ENCODE assay signal across 14 cellular contexts in the genomic region with DNA sequence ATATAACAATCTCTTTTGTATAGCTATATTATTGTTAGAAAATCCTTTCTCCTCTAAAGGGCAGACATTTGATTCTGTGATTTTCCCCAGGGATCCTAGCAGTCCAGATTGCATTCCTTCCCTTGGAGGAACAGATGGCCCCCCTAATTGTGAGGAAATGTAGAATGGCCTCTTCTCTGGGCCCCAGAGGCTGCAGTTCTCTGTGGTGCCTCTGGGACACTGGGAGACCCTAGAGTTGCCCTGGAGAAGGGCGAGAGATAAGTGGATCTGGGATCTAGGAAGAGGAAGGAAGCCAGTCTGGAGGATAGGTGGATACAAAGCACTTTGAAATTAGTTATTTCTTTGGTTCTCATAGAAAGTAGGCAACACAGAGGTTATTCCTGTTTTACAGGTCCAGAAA. TPM values are rescaled to one million over a fixed set of nuclear protein-coding genes. Genes with fewer than 3 reads are reported as not detected.
DNase-seq lines count a peak whose midpoint lies in the region; ATAC-seq and TF ChIP-seq lines count a peak whose summit lies in the region.
"Had no signal": no experiment of that assay in that cellular context is flagged by ENCODE, and none has a peak within 500 bp of the region (broad histone marks: within the 10 kb centered on the region; RNA-seq: fewer than 3 reads in every experiment).

No MANE protein-coding gene starts in this region.

- no peaks in the 10 kb centered on the region for H3K9me3 Mint-ChIP-seq in activated CD8-positive, alpha-beta T cell treated with anti-CD3 and anti-CD28 coated beads, Interleukin-2, amount 10 ng/mL, durations not matched to agents 7 days and 5 days (ENCODE audit: insufficient read depth)
- no peaks in the 10 kb centered on the region for H3K9me3 Mint-ChIP-seq in Calu3 (ENCODE audit: low read depth, unreplicated experiment)

- no TSS peak for BruUV-seq in Calu3 (replicated peaks; lab: Mats Ljungman, UMichigan)

- POLR2A ChIA-PET in activated CD8-positive, alpha-beta T cell treated with anti-CD3 and anti-CD28 coated beads, Interleukin-2, amount 10 ng/mL, durations not matched to agents 7 days and 5 days (lab: Charles Lee), result no interaction called here

- H3K9me3 ChIP-seq in MM.1S (replicated peaks; ENCODE audit: insufficient read depth, low read length) (no peaks in the 10 kb centered on the region), osteoblast (ENCODE audit: low read depth, low read length) (no peaks in the 10 kb centered on the region)
- H3K9me3 ChIP-seq: stomach had no signal

- H3F3A ChIP-seq in MM.1S (ENCODE audit: insufficient read depth, low read length), result peaks cover 21% of the 10 kb centered on the region; the same call in 1 of the 2 replicates

- H3K36me3 Mint-ChIP-seq in activated CD8-positive, alpha-beta T cell treated with anti-CD3 and anti-CD28 coated beads, Interleukin-2, amount 10 ng/mL, durations not matched to agents 7 days and 5 days (ENCODE audit: low read depth), result peaks cover 13% of the 10 kb centered on the region
- peaks cover 27% of the 10 kb centered on the region for H3K36me3 Mint-ChIP-seq in Calu3 (ENCODE audit: insufficient read depth, unreplicated experiment)

- H2AFZ ChIP-seq in MM.1S (ENCODE audit: low read length) (no peak overlapping the region), osteoblast (ENCODE audit: low read length) (no peak overlapping the region)

- TF ChIP-seq CTCF in MM.1S (IDR thresholded peaks at IDR 0.05; ENCODE audit: low read length), result peak; percentile 19
- TF ChIP-seq CTCF in osteoblast (IDR thresholded peaks at IDR 0.05; ENCODE audit: extremely low read depth, low read depth, low read length), result peak; percentile 19
- no peak for TF ChIP-seq CTCF in Calu3 (IDR thresholded peaks at IDR 0.05; ENCODE audit: unreplicated experiment)

- DNase-seq in NCI-H146 (lab: John Stamatoyannopoulos, UW), result peak; percentile 11
- DNase-seq in NCI-H146 treated with DMSO at 0.1 percent for 48 hours (lab: John Stamatoyannopoulos, UW; ENCODE audit: unreplicated experiment), result no peak
- no peak for DNase-seq in MM.1S
- no peak for DNase-seq in activated CD8-positive, alpha-beta T cell treated with anti-CD3 and anti-CD28 coated beads, Interleukin-2, amount 10 ng/mL, durations not matched to agents 7 days and 5 days
- no peak for DNase-seq in osteoblast (ENCODE audit: insufficient read length, low spot score, missing footprints)
- DNase-seq in Calu3, result no peak
- DNase-seq: activated naive CD4-positive, alpha-beta T cell treated with anti-CD3 and anti-CD28 coated beads, Interleukin-2, amount 10 ng/mL, durations not matched to agents 7 days and 5 days; left colon; occipital lobe; stomach had no signal

- H4K20me1 ChIP-seq in MM.1S (ENCODE audit: insufficient read depth, low read length), result no peaks in the 10 kb centered on the region
- no peaks in the 10 kb centered on the region for H4K20me1 ChIP-seq in osteoblast (ENCODE audit: insufficient read depth, low read length)

- H3K4me3 Mint-ChIP-seq in activated CD8-positive, alpha-beta T cell treated with anti-CD3 and anti-CD28 coated beads, Interleukin-2, amount 10 ng/mL, durations not matched to agents 7 days and 5 days, result peak overlapping the region; percentile 91
- H3K4me3 Mint-ChIP-seq in Calu3 (ENCODE audit: low read depth, unreplicated experiment), result no peak overlapping the region

- H3K4me2 ChIP-seq in MM.1S (ENCODE audit: low read depth, low read length) (no peak overlapping the region), osteoblast (ENCODE audit: insufficient read depth, low read length) (no peak overlapping the region)

- H3K79me2 ChIP-seq in MM.1S (ENCODE audit: low read length), result no peaks in the 10 kb centered on the region
- no peaks in the 10 kb centered on the region for H3K79me2 ChIP-seq in osteoblast (ENCODE audit: insufficient read depth, low read length)

- intact Hi-C loops in Calu3 (cut with micrococcal nuclease; ENCODE audit: unreplicated experiment), result loop anchor here (10.0 kb wide), 1 partner anchor 82 kb away; the partner anchor contains the start of genes CREB3 and TLN1

- CTCF ChIA-PET in activated CD8-positive, alpha-beta T cell treated with anti-CD3 and anti-CD28 coated beads, Interleukin-2, amount 10 ng/mL, durations not matched to agents 7 days and 5 days (lab: Charles Lee), result interaction anchor here (0.9 to 1.4 kb wide), 2 partner anchors 9 to 65 kb away, joined by 3 to 9 read pairs; no protein-coding TSS in a partner anchor
- CTCF ChIA-PET in Calu3 (lab: Charles Lee), result no interaction called here

- peaks cover 30% of the 10 kb centered on the region for H3K4me1 Mint-ChIP-seq in activated CD8-positive, alpha-beta T cell treated with anti-CD3 and anti-CD28 coated beads, Interleukin-2, amount 10 ng/mL, durations not matched to agents 7 days and 5 days (ENCODE audit: low read depth)
- peaks cover 8% of the 10 kb centered on the region for H3K4me1 Mint-ChIP-seq in Calu3 (ENCODE audit: low read depth, unreplicated experiment)

- H3K4me1 ChIP-seq in MM.1S (ENCODE audit: low read length), result peaks cover 18% of the 10 kb centered on the region
- H3K4me1 ChIP-seq in osteoblast (ENCODE audit: insufficient read depth, low read length), result peaks cover 29% of the 10 kb centered on the region

- H3K9me2 ChIP-seq in MM.1S (replicated peaks; ENCODE audit: insufficient read depth, low read length), result no peaks in the 10 kb centered on the region

- H3K4me3 ChIP-seq in MM.1S (ENCODE audit: low read length), result no peak overlapping the region
- H3K4me3 ChIP-seq in osteoblast (ENCODE audit: insufficient read depth, low read length), result no peak overlapping the region

- H3K36me3 ChIP-seq in MM.1S (replicated peaks; ENCODE audit: insufficient read depth, low read length) (no peaks in the 10 kb centered on the region), osteoblast (ENCODE audit: insufficient read depth, low read length) (no peaks in the 10 kb centered on the region)
- H3K36me3 ChIP-seq: stomach had no signal

- no peak for TF ChIP-seq POLR2A in GM18505 (IDR thresholded peaks at IDR 0.05; ENCODE audit: borderline replicate concordance, extremely low read depth, insufficient read depth, insufficient read length)

- H3K27me3 ChIP-seq in MM.1S (replicated peaks; ENCODE audit: insufficient read depth, low read length) (no peaks in the 10 kb centered on the region; the same call in 1 of the 2 replicates), osteoblast (ENCODE audit: insufficient read depth, low read length) (no peaks in the 10 kb centered on the region)
- H3K27me3 ChIP-seq: stomach had no signal

- H3K27ac Mint-ChIP-seq in activated CD8-positive, alpha-beta T cell treated with anti-CD3 and anti-CD28 coated beads, Interleukin-2, amount 10 ng/mL, durations not matched to agents 7 days and 5 days, result no peak overlapping the region
- no peak overlapping the region for H3K27ac Mint-ChIP-seq in Calu3 (ENCODE audit: unreplicated experiment)

- no peak for ATAC-seq in activated CD8-positive, alpha-beta T cell treated with anti-CD3 and anti-CD28 coated beads, Interleukin-2, amount 10 ng/mL, durations not matched to agents 7 days and 5 days
- ATAC-seq in GM21360 (IDR thresholded peaks at IDR 0.05; ENCODE audit: unreplicated experiment) (no peak), GM18505 (IDR thresholded peaks at IDR 0.05; ENCODE audit: unreplicated experiment) (no peak)
- ATAC-seq: left colon had no signal

- H3K27me3 Mint-ChIP-seq in activated CD8-positive, alpha-beta T cell treated with anti-CD3 and anti-CD28 coated beads, Interleukin-2, amount 10 ng/mL, durations not matched to agents 7 days and 5 days (ENCODE audit: low read depth), result peaks cover 17% of the 10 kb centered on the region
- peaks cover 21% of the 10 kb centered on the region for H3K27me3 Mint-ChIP-seq in Calu3 (ENCODE audit: unreplicated experiment)

- H3K27ac ChIP-seq in MM.1S (ENCODE audit: low read length) (no peak overlapping the region), osteoblast (ENCODE audit: low read depth, low read length) (no peak overlapping the region)

- no peak overlapping the region for H3K9ac ChIP-seq in MM.1S (ENCODE audit: low read length)

RNA-seq across cellular contexts. Expression of gene HINT2, which starts 1.9 kb away (rescaled TPM):
- 10 to 100 TPM; 74.7 to 76.8 TPM for total RNA-seq in activated CD8-positive, alpha-beta T cell treated with anti-CD3 and anti-CD28 coated beads, Interleukin-2, amount 10 ng/mL, durations not matched to agents 7 days and 5 days
- total RNA-seq in osteoblast (17.0 and 17.4 TPM in 2 replicates), Calu3 (2022) (33.9 and 39.7 TPM in 2 replicates)

RNA-seq across cellular contexts. Expression of gene SPAG8, which starts 4.6 kb away (rescaled TPM):
- 1 to 10 TPM; 1.3 to 1.5 TPM for total RNA-seq in activated CD8-positive, alpha-beta T cell treated with anti-CD3 and anti-CD28 coated beads, Interleukin-2, amount 10 ng/mL, durations not matched to agents 7 days and 5 days
- 0.88 and 2.2 TPM in 2 replicates for total RNA-seq in osteoblast
- total RNA-seq in Calu3 (2022), result 0.97 and 1.2 TPM in 2 replicates

RNA-seq across cellular contexts. Expression of gene FAM221B, which starts 11.8 kb away (rescaled TPM):
- not detected for total RNA-seq in activated CD8-positive, alpha-beta T cell treated with anti-CD3 and anti-CD28 coated beads, Interleukin-2, amount 10 ng/mL, durations not matched to agents 7 days and 5 days
- not detected in 2 replicates for total RNA-seq in osteoblast
- not detected in 2 replicates for total RNA-seq in Calu3 (2022)
- total RNA-seq: cerebellum, frontal cortex, occipital lobe, stomach had no signal

RNA-seq across cellular contexts. Expression of gene TMEM8B, which starts 12.3 kb away (rescaled TPM):
- 1 to 10 TPM; 1.6 to 2.3 TPM for total RNA-seq in activated CD8-positive, alpha-beta T cell treated with anti-CD3 and anti-CD28 coated beads, Interleukin-2, amount 10 ng/mL, durations not matched to agents 7 days and 5 days
- total RNA-seq in osteoblast (2.1 and 2.5 TPM in 2 replicates), Calu3 (2022) (2.5 and 3.7 TPM in 2 replicates)

RNA-seq across cellular contexts. Expression of gene NPR2, which starts 25.3 kb away (rescaled TPM):
- total RNA-seq in activated CD8-positive, alpha-beta T cell treated with anti-CD3 and anti-CD28 coated beads, Interleukin-2, amount 10 ng/mL, durations not matched to agents 7 days and 5 days, result 10 to 100 TPM; 10.8 to 11.1 TPM
- 16.6 and 20.3 TPM in 2 replicates for total RNA-seq in osteoblast
- total RNA-seq in Calu3 (2022), result 16.8 and 19.2 TPM in 2 replicates
